In genomic region chr5:50965621-50966362, GRCh38 we compare ENCODE assay signal across 12 cellular contexts.
DNase-seq lines count a peak whose midpoint lies in the region; ATAC-seq, FAIRE-seq and TF ChIP-seq lines count a peak whose summit lies in the region.
"Had no signal": no experiment of that assay in that cellular context is flagged by ENCODE, and none has a peak within 500 bp of the region (broad histone marks: within the 10 kb centered on the region; RNA-seq: fewer than 3 reads in every experiment).

No MANE protein-coding gene starts in this region.

- no peak overlapping the region for H3K56ac ChIP-seq in H1 (replicated peaks; ENCODE audit: insufficient read length, low read depth, low read length)

- H2BK20ac ChIP-seq in H1 (ENCODE audit: low read length): no peak overlapping the region

- no peak overlapping the region for H2BK120ac ChIP-seq in H1 (replicated peaks; ENCODE audit: low read depth, low read length)

- peak overlapping the region; percentile 35; the same call in 1 of the 2 replicates for H2BK12ac ChIP-seq in H1 (ENCODE audit: low read depth, low read length)

- CTCF ChIA-PET in H1 (lab: Charles Lee; ENCODE audit: partially characterized antibody): interaction anchor here (0.7 to 7.7 kb wide), 11 partner anchors 10 to 1056 kb away, joined by 3 to 113 read pairs (median 4); partner anchors contain the start of gene ISL1

- no peak overlapping the region for H4K8ac ChIP-seq in H1 (ENCODE audit: extremely low read depth, insufficient read depth, low read length)

- H3K14ac ChIP-seq in H1 (ENCODE audit: insufficient read length): no peak overlapping the region

- no peak overlapping the region; the same call in 1 of the 2 replicates for H3K18ac ChIP-seq in H1 (ENCODE audit: extremely low read depth, low read length)

- H3K4me3 ChIP-seq in H1 (ENCODE audit: extremely low read depth in 1 of 4, insufficient read depth in 2 of 4, low read depth in 3 of 4, low read length in 4 of 4): peak overlapping the region; percentile 31 to 74 (median 37); a peak in 5 of 8 replicates
- no peak overlapping the region for H3K4me3 ChIP-seq in Karpas-422 (ENCODE audit: low read length)
- H3K4me3 ChIP-seq in right cardiac atrium (ENCODE audit: low read length): no peak overlapping the region

- TF ChIP-seq CTCF in H1 (IDR thresholded peaks at IDR 0.05; ENCODE audit: control extremely low read depth in 1 of 3, insufficient read depth in 1 of 3, low read depth in 1 of 3, low read length in 3 of 3) (no peak), neural crest cell (conservative IDR thresholded peaks at IDR 0.05) (no peak)

- peaks cover 8% of the 10 kb centered on the region; the same call in 1 of the 2 replicates for H3K23me2 ChIP-seq in H1 (ENCODE audit: low read depth, low read length)

- 4% methylated on average over 27 of the region's 32 CpGs; no CpG with 5 or more reads in 1 of the 2 experiments for WGBS in H1 (ENCODE audit: extremely low coverage in 1 of 2, insufficient coverage in 1 of 2, insufficient read length in 1 of 2, insufficient replicate concordance in 2 of 2, low coverage in 1 of 2, low lambda C conversion rate in 2 of 2, missing lambda C conversion rate in 1 of 2), 2 experiments
- 38% methylated on average over 32 of the region's 32 CpGs for WGBS in right cardiac atrium

- no peak for TF ChIP-seq RAD21 in H1 (IDR thresholded peaks at IDR 0.05 in 1 of 2, conservative IDR thresholded peaks at IDR 0.05 in 1 of 2; ENCODE audit: low read depth in 2 of 2, low read length in 2 of 2)

- H3K27me3 Mint-ChIP-seq in neural crest cell (ENCODE audit: low read depth): peaks cover 94% of the 10 kb centered on the region

- H3K9me3 ChIP-seq in H1 (ENCODE audit: insufficient read depth in 2 of 2, low read depth in 1 of 2, low read length in 1 of 2) (no peaks in the 10 kb centered on the region), Karpas-422 (ENCODE audit: low read length) (no peaks in the 10 kb centered on the region), right cardiac atrium (ENCODE audit: control insufficient read depth, low read length) (no peaks in the 10 kb centered on the region)

- H3K79me2 ChIP-seq in H1 (ENCODE audit: control insufficient read depth in 1 of 2, insufficient read depth in 2 of 2, low read length in 2 of 2): no peaks in the 10 kb centered on the region
- no peaks in the 10 kb centered on the region for H3K79me2 ChIP-seq in Karpas-422 (ENCODE audit: low read length)

- 0 out of 2 replicates have a peak overlapping the region, but pooled peaks have one; percentile 72 for H2BK15ac ChIP-seq in H1 (ENCODE audit: low read length)

- TF ChIP-seq EP300 in H1 (IDR thresholded peaks at IDR 0.05; ENCODE audit: borderline replicate concordance in 1 of 2, low read depth in 2 of 2, low read length in 2 of 2): no peak

- no peak overlapping the region for H2BK5ac ChIP-seq in H1 (ENCODE audit: low read depth, low read length)

- POLR2A ChIA-PET in H1 (lab: Charles Lee; ENCODE audit: partially characterized antibody): interaction anchor here (2.5 kb wide), 1 partner anchor 422 kb away, joined by 8 read pairs; no protein-coding TSS in a partner anchor

- H2AK5ac ChIP-seq in H1 (ENCODE audit: low read depth, low read length): no peak overlapping the region

- DNase-seq in DMS79 treated with DMSO at 0.1 percent for 48 hours (lab: John Stamatoyannopoulos, UW): peak; percentile 69
- DNase-seq in NCI-H1092 treated with DMSO at 0.1 percent for 48 hours (lab: John Stamatoyannopoulos, UW): peak; percentile 66
- DNase-seq in H1 (ENCODE audit: low read depth in 1 of 2, low spot score in 2 of 2): peak in 1 of 2 experiments; percentile 59
- peak; percentile 5 for DNase-seq in neural crest cell (ENCODE audit: low read depth, low spot score)
- no peak for DNase-seq in Karpas-422
- DNase-seq in right cardiac atrium: no peak
- DNase-seq: erythroblast; stimulated activated naive CD4-positive, alpha-beta T cell treated with Interleukin-2 at 50 U/mL for 16 hours had no signal

- H3K9ac ChIP-seq in H1 (replicated peaks in 1 of 4; ENCODE audit: extremely low read depth in 1 of 4, low read depth in 3 of 4, low read length in 3 of 4) (no peak overlapping the region), Karpas-422 (ENCODE audit: low read length) (no peak overlapping the region)

- H3K27me3 ChIP-seq in H1 (replicated peaks in 1 of 4; ENCODE audit: control insufficient read depth in 3 of 4, extremely low read depth in 1 of 4, insufficient read depth in 3 of 4, low read length in 3 of 4) (peaks cover 50 to 77% (median 66%) of the 10 kb centered on the region in 4 experiments), Karpas-422 (ENCODE audit: low read length) (no peaks in the 10 kb centered on the region), right cardiac atrium (ENCODE audit: control insufficient read depth, insufficient read depth) (no peaks in the 10 kb centered on the region)

- H3K9me3 Mint-ChIP-seq in neural crest cell: no peaks in the 10 kb centered on the region

- no peaks in the 10 kb centered on the region for H3K9me2 ChIP-seq in Karpas-422 (replicated peaks; ENCODE audit: insufficient read depth, low read length)

- H2AFZ ChIP-seq in H1 (ENCODE audit: low read length) (0 out of 2 replicates have a peak overlapping the region, but pooled peaks have one; percentile 12), Karpas-422 (ENCODE audit: low read length) (no peak overlapping the region)

- H3K4me1 Mint-ChIP-seq in neural crest cell: peaks cover 50% of the 10 kb centered on the region

- H3K79me1 ChIP-seq in H1 (ENCODE audit: low read depth, low read length): no peaks in the 10 kb centered on the region

- no peak overlapping the region for H4K91ac ChIP-seq in H1 (replicated peaks; ENCODE audit: insufficient read length, low read length)

- H3K27ac Mint-ChIP-seq in neural crest cell (ENCODE audit: unreplicated experiment): no peak overlapping the region

- H3K4me2 ChIP-seq in H1 (ENCODE audit: insufficient read depth in 1 of 2, low read depth in 2 of 2, low read length in 2 of 2) (peak overlapping the region; percentile 72 to 80), Karpas-422 (ENCODE audit: low read depth, low read length, poor library complexity, severe bottlenecking) (no peak overlapping the region)

- peak overlapping the region; percentile 77 for H3K4me3 Mint-ChIP-seq in neural crest cell

- H3K27ac ChIP-seq in H1 (ENCODE audit: low read depth, low read length) (no peak overlapping the region), Karpas-422 (ENCODE audit: low read length) (no peak overlapping the region), right cardiac atrium (ENCODE audit: low read length) (no peak overlapping the region)
- H3K27ac ChIP-seq: RWPE1 had no signal

- H3K4me1 ChIP-seq in H1 (replicated peaks in 1 of 4; ENCODE audit: control insufficient read depth in 3 of 4, insufficient read depth in 4 of 4, low read length in 3 of 4): peaks cover 3 to 26% (median 10%) of the 10 kb centered on the region in 4 experiments; a peak in 6 of 7 replicates
- H3K4me1 ChIP-seq in Karpas-422 (ENCODE audit: low read length): peaks cover 7% of the 10 kb centered on the region
- H3K4me1 ChIP-seq in right cardiac atrium (ENCODE audit: control insufficient read depth, insufficient read depth, low read length): no peaks in the 10 kb centered on the region

- H4K20me1 ChIP-seq in H1 (replicated peaks in 1 of 2; ENCODE audit: control insufficient read depth in 1 of 2, insufficient read depth in 2 of 2, low read length in 2 of 2) (peaks cover 2 to 3% of the 10 kb centered on the region in 2 experiments), Karpas-422 (ENCODE audit: insufficient read depth, low read depth, low read length) (no peaks in the 10 kb centered on the region)

- intact Hi-C loops in right cardiac atrium (cut with DNase I): loop anchor here in 1 of 4 donors (10.0 kb wide), 1 partner anchor 1039 kb away; no protein-coding TSS in a partner anchor

- no peak for ATAC-seq in GM19467 (IDR thresholded peaks at IDR 0.05; ENCODE audit: unreplicated experiment)
- ATAC-seq in right cardiac atrium: no peak
- ATAC-seq in GM19023 (IDR thresholded peaks at IDR 0.05; ENCODE audit: unreplicated experiment): no peak

- TF ChIP-seq POLR2A in H1 (IDR thresholded peaks at IDR 0.05; ENCODE audit: control extremely low read depth in 1 of 2, low read depth in 2 of 2, low read length in 2 of 2): no peak

- FAIRE-seq in H1 (lab: Jason Lieb, UNC): no peak
- FAIRE-seq: GM12892 had no signal

- peaks cover 4% of the 10 kb centered on the region for H3K36me3 Mint-ChIP-seq in neural crest cell (ENCODE audit: low read depth)

- no peak overlapping the region for H4K5ac ChIP-seq in H1 (ENCODE audit: insufficient read length, low read depth, low read length)

- H3K23ac ChIP-seq in H1 (ENCODE audit: insufficient read length): no peak overlapping the region

- H3K4ac ChIP-seq in H1 (replicated peaks; ENCODE audit: insufficient read length, low read depth, low read length): no peak overlapping the region

- H3K36me3 ChIP-seq in H1 (ENCODE audit: control insufficient read depth in 2 of 4, insufficient read depth in 4 of 4, low read length in 3 of 4) (no peaks in the 10 kb centered on the region), Karpas-422 (ENCODE audit: insufficient read depth, low read length) (no peaks in the 10 kb centered on the region)

TF ChIP-seq in H1, 55 proteins besides CTCF, POLR2A, EP300 and RAD21 (continues in another document):
- peak; percentile 78 for TF ChIP-seq RNF2 (IDR thresholded peaks at IDR 0.05; ENCODE audit: borderline replicate concordance, low read depth, low read length, missing control alignments, poor library complexity, severe bottlenecking)
- TF ChIP-seq SUZ12 (IDR thresholded peaks at IDR 0.05; ENCODE audit: low read length): peak; percentile 89

Comparison
In these comparisons a context has a peak if more than half of its experiments do, and no peak if none do; other contexts are left out.
1. DNase-seq: peak in DMS79 treated with DMSO at 0.1 percent for 48 hours (single experiment), NCI-H1092 treated with DMSO at 0.1 percent for 48 hours (single experiment) and neural crest cell (single experiment); none in Karpas-422 (single experiment) and right cardiac atrium (0 of 3).
2. H3K4me3 ChIP-seq: peak in H1 (4 of 4); none in Karpas-422 (single experiment) and right cardiac atrium (single experiment).